ENCODE assay signal across 1 cellular context in genomic region chr5:158519433-158520025, GRCh38.
TF ChIP-seq lines count a peak whose summit lies in the region.

No MANE protein-coding gene starts in this region.

TF ChIP-seq in HepG2, 621 proteins besides CTCF, POLR2A, EP300 and RAD21 (continued from another document and continues in another):
- TF ChIP-seq MLX (CRISPR knock-in tag; IDR thresholded peaks at IDR 0.05) (peak; percentile 63; the same call in 1 of the 2 replicates), ZIK1 (CRISPR knock-in tag; IDR thresholded peaks at IDR 0.05; ENCODE audit: borderline replicate concordance, low read depth) (no peak), ZNF773 (CRISPR knock-in tag; IDR thresholded peaks at IDR 0.05; ENCODE audit: borderline replicate concordance) (no peak), SSRP1 (CRISPR knock-in tag; IDR thresholded peaks at IDR 0.05) (no peak), HOXA7 (CRISPR knock-in tag; IDR thresholded peaks at IDR 0.05) (no peak), ZSCAN25 (CRISPR knock-in tag; IDR thresholded peaks at IDR 0.05) (no peak), HOXA3 (CRISPR knock-in tag; IDR thresholded peaks at IDR 0.05) (no peak), PREB (CRISPR knock-in tag; IDR thresholded peaks at IDR 0.05) (no peak), PAX8 (CRISPR knock-in tag; IDR thresholded peaks at IDR 0.05; ENCODE audit: borderline replicate concordance) (no peak), ZNF205 (CRISPR knock-in tag; IDR thresholded peaks at IDR 0.05) (no peak), TAF1 (CRISPR knock-in tag; IDR thresholded peaks at IDR 0.05) (no peak), PLRG1 (conservative IDR thresholded peaks at IDR 0.05) (no peak), ZBTB7B (CRISPR knock-in tag; IDR thresholded peaks at IDR 0.05) (no peak), SNAPC5 (CRISPR knock-in tag; IDR thresholded peaks at IDR 0.05; ENCODE audit: borderline replicate concordance) (no peak), FOSL1 (CRISPR knock-in tag; IDR thresholded peaks at IDR 0.05; ENCODE audit: borderline replicate concordance) (no peak), TOE1 (CRISPR knock-in tag; IDR thresholded peaks at IDR 0.05) (no peak), MYC (CRISPR knock-in tag; IDR thresholded peaks at IDR 0.05; ENCODE audit: borderline replicate concordance) (no peak), ETV5 (CRISPR knock-in tag; IDR thresholded peaks at IDR 0.05; ENCODE audit: borderline replicate concordance) (no peak), HOXA5 (CRISPR knock-in tag; IDR thresholded peaks at IDR 0.05) (no peak), TCF7L2 (IDR thresholded peaks at IDR 0.05; ENCODE audit: low read depth, low read length) (no peak), ZNF335 (CRISPR knock-in tag; IDR thresholded peaks at IDR 0.05) (no peak), AHDC1 (CRISPR knock-in tag; IDR thresholded peaks at IDR 0.05; ENCODE audit: borderline replicate concordance) (peak; percentile 96; the same call in 1 of the 2 replicates), ZNF124 (CRISPR knock-in tag; IDR thresholded peaks at IDR 0.05) (peak; percentile 68; the same call in 1 of the 2 replicates), ZNF225 (CRISPR knock-in tag; IDR thresholded peaks at IDR 0.05) (no peak), ARNTL (CRISPR knock-in tag; IDR thresholded peaks at IDR 0.05) (no peak), KDM6A (CRISPR knock-in tag; IDR thresholded peaks at IDR 0.05; ENCODE audit: low read depth) (0 out of 2 replicates have a peak, but pooled peaks have one; percentile 62), ZNF207 (IDR thresholded peaks at IDR 0.05; ENCODE audit: borderline replicate concordance) (no peak), ZNF234 (CRISPR knock-in tag; conservative IDR thresholded peaks at IDR 0.05) (no peak), SIN3A (IDR thresholded peaks at IDR 0.05; ENCODE audit: borderline replicate concordance, low read depth, low read length) (no peak)
- TF ChIP-seq, protein P1, sequence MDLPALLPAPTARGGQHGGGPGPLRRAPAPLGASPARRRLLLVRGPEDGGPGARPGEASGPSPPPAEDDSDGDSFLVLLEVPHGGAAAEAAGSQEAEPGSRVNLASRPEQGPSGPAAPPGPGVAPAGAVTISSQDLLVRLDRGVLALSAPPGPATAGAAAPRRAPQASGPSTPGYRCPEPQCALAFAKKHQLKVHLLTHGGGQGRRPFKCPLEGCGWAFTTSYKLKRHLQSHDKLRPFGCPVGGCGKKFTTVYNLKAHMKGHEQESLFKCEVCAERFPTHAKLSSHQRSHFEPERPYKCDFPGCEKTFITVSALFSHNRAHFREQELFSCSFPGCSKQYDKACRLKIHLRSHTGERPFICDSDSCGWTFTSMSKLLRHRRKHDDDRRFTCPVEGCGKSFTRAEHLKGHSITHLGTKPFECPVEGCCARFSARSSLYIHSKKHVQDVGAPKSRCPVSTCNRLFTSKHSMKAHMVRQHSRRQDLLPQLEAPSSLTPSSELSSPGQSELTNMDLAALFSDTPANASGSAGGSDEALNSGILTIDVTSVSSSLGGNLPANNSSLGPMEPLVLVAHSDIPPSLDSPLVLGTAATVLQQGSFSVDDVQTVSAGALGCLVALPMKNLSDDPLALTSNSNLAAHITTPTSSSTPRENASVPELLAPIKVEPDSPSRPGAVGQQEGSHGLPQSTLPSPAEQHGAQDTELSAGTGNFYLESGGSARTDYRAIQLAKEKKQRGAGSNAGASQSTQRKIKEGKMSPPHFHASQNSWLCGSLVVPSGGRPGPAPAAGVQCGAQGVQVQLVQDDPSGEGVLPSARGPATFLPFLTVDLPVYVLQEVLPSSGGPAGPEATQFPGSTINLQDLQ (CRISPR knock-in tag; IDR thresholded peaks at IDR 0.05): no peak
- TF ChIP-seq, protein P2, sequence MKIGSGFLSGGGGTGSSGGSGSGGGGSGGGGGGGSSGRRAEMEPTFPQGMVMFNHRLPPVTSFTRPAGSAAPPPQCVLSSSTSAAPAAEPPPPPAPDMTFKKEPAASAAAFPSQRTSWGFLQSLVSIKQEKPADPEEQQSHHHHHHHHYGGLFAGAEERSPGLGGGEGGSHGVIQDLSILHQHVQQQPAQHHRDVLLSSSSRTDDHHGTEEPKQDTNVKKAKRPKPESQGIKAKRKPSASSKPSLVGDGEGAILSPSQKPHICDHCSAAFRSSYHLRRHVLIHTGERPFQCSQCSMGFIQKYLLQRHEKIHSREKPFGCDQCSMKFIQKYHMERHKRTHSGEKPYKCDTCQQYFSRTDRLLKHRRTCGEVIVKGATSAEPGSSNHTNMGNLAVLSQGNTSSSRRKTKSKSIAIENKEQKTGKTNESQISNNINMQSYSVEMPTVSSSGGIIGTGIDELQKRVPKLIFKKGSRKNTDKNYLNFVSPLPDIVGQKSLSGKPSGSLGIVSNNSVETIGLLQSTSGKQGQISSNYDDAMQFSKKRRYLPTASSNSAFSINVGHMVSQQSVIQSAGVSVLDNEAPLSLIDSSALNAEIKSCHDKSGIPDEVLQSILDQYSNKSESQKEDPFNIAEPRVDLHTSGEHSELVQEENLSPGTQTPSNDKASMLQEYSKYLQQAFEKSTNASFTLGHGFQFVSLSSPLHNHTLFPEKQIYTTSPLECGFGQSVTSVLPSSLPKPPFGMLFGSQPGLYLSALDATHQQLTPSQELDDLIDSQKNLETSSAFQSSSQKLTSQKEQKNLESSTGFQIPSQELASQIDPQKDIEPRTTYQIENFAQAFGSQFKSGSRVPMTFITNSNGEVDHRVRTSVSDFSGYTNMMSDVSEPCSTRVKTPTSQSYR (CRISPR knock-in tag; IDR thresholded peaks at IDR 0.05; ENCODE audit: borderline replicate concordance): 0 out of 2 replicates have a peak, but pooled peaks have one; percentile 32
- TF ChIP-seq, protein P3, sequence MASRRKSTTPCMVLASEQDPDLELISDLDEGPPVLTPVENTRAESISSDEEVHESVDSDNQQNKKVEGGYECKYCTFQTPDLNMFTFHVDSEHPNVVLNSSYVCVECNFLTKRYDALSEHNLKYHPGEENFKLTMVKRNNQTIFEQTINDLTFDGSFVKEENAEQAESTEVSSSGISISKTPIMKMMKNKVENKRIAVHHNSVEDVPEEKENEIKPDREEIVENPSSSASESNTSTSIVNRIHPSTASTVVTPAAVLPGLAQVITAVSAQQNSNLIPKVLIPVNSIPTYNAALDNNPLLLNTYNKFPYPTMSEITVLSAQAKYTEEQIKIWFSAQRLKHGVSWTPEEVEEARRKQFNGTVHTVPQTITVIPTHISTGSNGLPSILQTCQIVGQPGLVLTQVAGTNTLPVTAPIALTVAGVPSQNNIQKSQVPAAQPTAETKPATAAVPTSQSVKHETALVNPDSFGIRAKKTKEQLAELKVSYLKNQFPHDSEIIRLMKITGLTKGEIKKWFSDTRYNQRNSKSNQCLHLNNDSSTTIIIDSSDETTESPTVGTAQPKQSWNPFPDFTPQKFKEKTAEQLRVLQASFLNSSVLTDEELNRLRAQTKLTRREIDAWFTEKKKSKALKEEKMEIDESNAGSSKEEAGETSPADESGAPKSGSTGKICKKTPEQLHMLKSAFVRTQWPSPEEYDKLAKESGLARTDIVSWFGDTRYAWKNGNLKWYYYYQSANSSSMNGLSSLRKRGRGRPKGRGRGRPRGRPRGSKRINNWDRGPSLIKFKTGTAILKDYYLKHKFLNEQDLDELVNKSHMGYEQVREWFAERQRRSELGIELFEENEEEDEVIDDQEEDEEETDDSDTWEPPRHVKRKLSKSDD (CRISPR knock-in tag; IDR thresholded peaks at IDR 0.05; ENCODE audit: low read depth): no peak
- TF ChIP-seq, protein P4, sequence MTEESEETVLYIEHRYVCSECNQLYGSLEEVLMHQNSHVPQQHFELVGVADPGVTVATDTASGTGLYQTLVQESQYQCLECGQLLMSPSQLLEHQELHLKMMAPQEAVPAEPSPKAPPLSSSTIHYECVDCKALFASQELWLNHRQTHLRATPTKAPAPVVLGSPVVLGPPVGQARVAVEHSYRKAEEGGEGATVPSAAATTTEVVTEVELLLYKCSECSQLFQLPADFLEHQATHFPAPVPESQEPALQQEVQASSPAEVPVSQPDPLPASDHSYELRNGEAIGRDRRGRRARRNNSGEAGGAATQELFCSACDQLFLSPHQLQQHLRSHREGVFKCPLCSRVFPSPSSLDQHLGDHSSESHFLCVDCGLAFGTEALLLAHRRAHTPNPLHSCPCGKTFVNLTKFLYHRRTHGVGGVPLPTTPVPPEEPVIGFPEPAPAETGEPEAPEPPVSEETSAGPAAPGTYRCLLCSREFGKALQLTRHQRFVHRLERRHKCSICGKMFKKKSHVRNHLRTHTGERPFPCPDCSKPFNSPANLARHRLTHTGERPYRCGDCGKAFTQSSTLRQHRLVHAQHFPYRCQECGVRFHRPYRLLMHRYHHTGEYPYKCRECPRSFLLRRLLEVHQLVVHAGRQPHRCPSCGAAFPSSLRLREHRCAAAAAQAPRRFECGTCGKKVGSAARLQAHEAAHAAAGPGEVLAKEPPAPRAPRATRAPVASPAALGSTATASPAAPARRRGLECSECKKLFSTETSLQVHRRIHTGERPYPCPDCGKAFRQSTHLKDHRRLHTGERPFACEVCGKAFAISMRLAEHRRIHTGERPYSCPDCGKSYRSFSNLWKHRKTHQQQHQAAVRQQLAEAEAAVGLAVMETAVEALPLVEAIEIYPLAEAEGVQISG (CRISPR knock-in tag; IDR thresholded peaks at IDR 0.05): no peak
- TF ChIP-seq, protein P5, sequence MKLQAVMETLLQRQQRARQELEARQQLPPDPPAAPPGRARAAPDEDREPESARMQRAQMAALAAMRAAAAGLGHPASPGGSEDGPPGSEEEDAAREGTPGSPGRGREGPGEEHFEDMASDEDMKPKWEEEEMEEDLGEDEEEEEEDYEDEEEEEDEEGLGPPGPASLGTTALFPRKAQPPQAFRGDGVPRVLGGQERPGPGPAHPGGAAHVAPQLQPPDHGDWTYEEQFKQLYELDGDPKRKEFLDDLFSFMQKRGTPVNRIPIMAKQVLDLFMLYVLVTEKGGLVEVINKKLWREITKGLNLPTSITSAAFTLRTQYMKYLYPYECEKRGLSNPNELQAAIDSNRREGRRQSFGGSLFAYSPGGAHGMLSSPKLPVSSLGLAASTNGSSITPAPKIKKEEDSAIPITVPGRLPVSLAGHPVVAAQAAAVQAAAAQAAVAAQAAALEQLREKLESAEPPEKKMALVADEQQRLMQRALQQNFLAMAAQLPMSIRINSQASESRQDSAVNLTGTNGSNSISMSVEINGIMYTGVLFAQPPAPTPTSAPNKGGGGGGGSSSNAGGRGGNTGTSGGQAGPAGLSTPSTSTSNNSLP (IDR thresholded peaks at IDR 0.05; ENCODE audit: low read depth, low read length): peak; percentile 69
